In genomic region chr7:77982926-77983550, GRCh38 we compare ENCODE assay signal across 13 cellular contexts.
DNase-seq lines count a peak whose midpoint lies in the region; ATAC-seq, FAIRE-seq and TF ChIP-seq lines count a peak whose summit lies in the region.
"Had no signal": no experiment of that assay in that cellular context is flagged by ENCODE, and none has a peak within 500 bp of the region (broad histone marks: within the 10 kb centered on the region; RNA-seq: fewer than 3 reads in every experiment).

No MANE protein-coding gene starts in this region.

- TF ChIP-seq POLR2A in HCT116 (IDR thresholded peaks at IDR 0.05; ENCODE audit: borderline replicate concordance, extremely low read depth, insufficient read depth, insufficient read length), result no peak

- POLR2A ChIA-PET in activated CD4-positive, alpha-beta T cell treated with anti-CD3 and anti-CD28 coated beads, Interleukin-2, amount 10 ng/mL, durations not matched to agents 7 days and 5 days (lab: Charles Lee), result no interaction called here
- POLR2A ChIA-PET in HCT116 (lab: Charles Lee), result no interaction called here

- no peak overlapping the region for H3K4me3 ChIP-seq in HCT116 (replicated peaks in 1 of 2; ENCODE audit: low read depth in 1 of 2, low read length in 2 of 2)
- no peak overlapping the region for H3K4me3 ChIP-seq in small intestine (ENCODE audit: low read depth in 1 of 2, low read length in 2 of 2)
- H3K4me3 ChIP-seq: lung had no signal

- H3K27ac ChIP-seq in HCT116 (ENCODE audit: low read depth, low read length) (no peak overlapping the region), VCaP (peak overlapping the region; percentile 15; the same call in 1 of the 2 replicates), small intestine (ENCODE audit: low read depth in 1 of 2, low read length in 1 of 2) (no peak overlapping the region)
- H3K27ac ChIP-seq: HL-60 had no signal

- H3K79me2 ChIP-seq in HCT116 (ENCODE audit: insufficient read depth, low read length), result no peaks in the 10 kb centered on the region

- no peak overlapping the region for H3K4me2 ChIP-seq in HCT116 (ENCODE audit: low read length)

- H3K9ac ChIP-seq in HCT116 (ENCODE audit: low read length), result no peak overlapping the region

- H4K20me1 ChIP-seq in HCT116 (ENCODE audit: insufficient read depth), result no peaks in the 10 kb centered on the region

- peak; percentile 10 to 30 for DNase-seq in activated CD4-positive, alpha-beta T cell treated with anti-CD3 and anti-CD28 coated beads, Interleukin-2, amount 50 U/mL, for 48 hours
- DNase-seq in activated CD4-positive, alpha-beta T cell treated with anti-CD3 and anti-CD28 coated beads, Interleukin-2, amount 10 ng/mL, durations not matched to agents 7 days and 5 days, result no peak
- DNase-seq in HCT116 (ENCODE audit: low read depth, low spot score), result no peak
- DNase-seq in natural killer cell treated with Interleukin-12 subunit alpha and Interleukin-12 subunit beta and Interleukin-15 and Interleukin-18, amount 100 ng/mL, for 72 hours (ENCODE audit: low spot score), result no peak
- DNase-seq in small intestine, result no peak
- DNase-seq in activated T-helper 1 cell treated with anti-CD3 and anti-CD28 coated beads, Interleukin-12 subunit alpha, Interleukin-12 subunit beta, Interleukin-2, Interleukin-4 antibody, amounts not matched to agents 30 ng/mL and 10 ng/mL and 1 ng/mL, durations not matched to agents 14 hours and 24 hours and 36 hours (ENCODE audit: low spot score), result no peak
- DNase-seq: NCI-H2227 treated with DMSO at 0.1 percent for 48 hours had no signal

- ATAC-seq in HCT116 (no peak), HG02763 (IDR thresholded peaks at IDR 0.05; ENCODE audit: unreplicated experiment) (no peak)
- peak; percentile 63 to 93 for ATAC-seq in natural killer cell treated with Interleukin-12 subunit alpha and Interleukin-12 subunit beta and Interleukin-15 and Interleukin-18, amount 100 ng/mL, for 72 hours

- TF ChIP-seq RAD21 in HCT116 (IDR thresholded peaks at IDR 0.05; ENCODE audit: low read depth), result no peak

- H2AFZ ChIP-seq in HCT116 (ENCODE audit: low read depth, low read length, poor library complexity, severe bottlenecking), result peak overlapping the region; percentile 35

- H3K9me3 ChIP-seq in HCT116 (ENCODE audit: control insufficient read depth in 1 of 2, insufficient read depth in 1 of 2, low read depth in 1 of 2, low read length in 2 of 2), result no peaks in the 10 kb centered on the region
- no peaks in the 10 kb centered on the region for H3K9me3 ChIP-seq in small intestine (ENCODE audit: control insufficient read depth, low read depth)

- TF ChIP-seq CTCF in HCT116 (IDR thresholded peaks at IDR 0.05 in 2 of 3, conservative IDR thresholded peaks at IDR 0.05 in 1 of 3; ENCODE audit: borderline replicate concordance in 1 of 3, insufficient read depth in 1 of 3, low read depth in 2 of 3, low read length in 2 of 3), result no peak
- no peak for TF ChIP-seq CTCF in VCaP (conservative IDR thresholded peaks at IDR 0.05)

- RAD21 ChIA-PET in HCT116 (lab: Charles Lee; ENCODE audit: low non-redundant PET in 1 of 2, low total read pairs in 2 of 2, uncharacterized antibody in 2 of 2, unreplicated experiment in 2 of 2), result no interaction called here

- no TSS peak for BruUV-seq in HCT116 (replicated peaks; lab: Mats Ljungman, UMichigan)

- WGBS in small intestine, 3 donors, result 43 to 49% (median 46%) methylated on average over 5 of the region's 5 CpGs

- CTCF ChIA-PET in activated CD4-positive, alpha-beta T cell treated with anti-CD3 and anti-CD28 coated beads, Interleukin-2, amount 10 ng/mL, durations not matched to agents 7 days and 5 days (lab: Charles Lee), result interaction anchor here (0.7 to 1.2 kb wide), 2 partner anchors 10 to 27 kb away, joined by 4 to 7 read pairs; no protein-coding TSS in a partner anchor
- CTCF ChIA-PET in HCT116 (lab: Charles Lee), result no interaction called here

- intact Hi-C loops in HCT116 (cut with micrococcal nuclease), result no loop called here
- intact Hi-C loops in activated T-helper 1 cell treated with anti-CD3 and anti-CD28 coated beads, Interleukin-12 subunit alpha, Interleukin-12 subunit beta, Interleukin-2, Interleukin-4 antibody, amounts not matched to agents 30 ng/mL and 10 ng/mL and 1 ng/mL, durations not matched to agents 14 hours and 24 hours and 36 hours (cut with micrococcal nuclease), result no loop called here

- no peaks in the 10 kb centered on the region for H3K9me2 ChIP-seq in HCT116 (ENCODE audit: insufficient read depth)

- H3K36me3 Mint-ChIP-seq in activated CD4-positive, alpha-beta T cell treated with anti-CD3 and anti-CD28 coated beads, Interleukin-2, amount 10 ng/mL, durations not matched to agents 7 days and 5 days (ENCODE audit: low read depth), result no peaks in the 10 kb centered on the region
- no peaks in the 10 kb centered on the region for H3K36me3 Mint-ChIP-seq in natural killer cell treated with Interleukin-12 subunit alpha and Interleukin-12 subunit beta and Interleukin-15 and Interleukin-18, amount 100 ng/mL, for 72 hours
- H3K36me3 Mint-ChIP-seq in activated T-helper 1 cell treated with anti-CD3 and anti-CD28 coated beads, Interleukin-12 subunit alpha, Interleukin-12 subunit beta, Interleukin-2, Interleukin-4 antibody, amounts not matched to agents 30 ng/mL and 10 ng/mL and 1 ng/mL, durations not matched to agents 14 hours and 24 hours and 36 hours (ENCODE audit: low read depth), result no peaks in the 10 kb centered on the region

- no peaks in the 10 kb centered on the region for H3K9me3 Mint-ChIP-seq in activated CD4-positive, alpha-beta T cell treated with anti-CD3 and anti-CD28 coated beads, Interleukin-2, amount 10 ng/mL, durations not matched to agents 7 days and 5 days
- H3K9me3 Mint-ChIP-seq in natural killer cell treated with Interleukin-12 subunit alpha and Interleukin-12 subunit beta and Interleukin-15 and Interleukin-18, amount 100 ng/mL, for 72 hours, result no peaks in the 10 kb centered on the region
- no peaks in the 10 kb centered on the region for H3K9me3 Mint-ChIP-seq in activated T-helper 1 cell treated with anti-CD3 and anti-CD28 coated beads, Interleukin-12 subunit alpha, Interleukin-12 subunit beta, Interleukin-2, Interleukin-4 antibody, amounts not matched to agents 30 ng/mL and 10 ng/mL and 1 ng/mL, durations not matched to agents 14 hours and 24 hours and 36 hours
- H3K9me3 Mint-ChIP-seq: T-helper 1 cell treated with Interleukin-12 subunit alpha and Interleukin-12 subunit beta and Interleukin-4 antibody, amounts not matched to agents 30 μg/mL and 1 μg/mL, for 36 hours had no signal

- H3K27me3 Mint-ChIP-seq in activated CD4-positive, alpha-beta T cell treated with anti-CD3 and anti-CD28 coated beads, Interleukin-2, amount 10 ng/mL, durations not matched to agents 7 days and 5 days, result peaks cover 1% of the 10 kb centered on the region
- H3K27me3 Mint-ChIP-seq in natural killer cell treated with Interleukin-12 subunit alpha and Interleukin-12 subunit beta and Interleukin-15 and Interleukin-18, amount 100 ng/mL, for 72 hours, result peaks cover 5 to 26% of the 10 kb centered on the region in 2 donors
- H3K27me3 Mint-ChIP-seq in activated T-helper 1 cell treated with anti-CD3 and anti-CD28 coated beads, Interleukin-12 subunit alpha, Interleukin-12 subunit beta, Interleukin-2, Interleukin-4 antibody, amounts not matched to agents 30 ng/mL and 10 ng/mL and 1 ng/mL, durations not matched to agents 14 hours and 24 hours and 36 hours (ENCODE audit: insufficient read depth), result no peaks in the 10 kb centered on the region

- no peaks in the 10 kb centered on the region for H3K36me3 ChIP-seq in HCT116 (ENCODE audit: control insufficient read depth in 1 of 2, insufficient read depth in 2 of 2, low read length in 2 of 2)
- H3K36me3 ChIP-seq in small intestine (ENCODE audit: control insufficient read depth in 2 of 2, insufficient read depth in 2 of 2, low read length in 2 of 2), result no peaks in the 10 kb centered on the region

- H3K27me3 ChIP-seq in HCT116 (ENCODE audit: insufficient read depth, low read length), result no peaks in the 10 kb centered on the region
- H3K27me3 ChIP-seq in small intestine (ENCODE audit: control insufficient read depth in 2 of 2, insufficient read depth in 2 of 2, low read length in 2 of 2), result no peaks in the 10 kb centered on the region

- peaks cover 0 to 15% of the 10 kb centered on the region in 2 experiments; a peak in 2 of 4 replicates for H3K4me1 ChIP-seq in HCT116 (ENCODE audit: control insufficient read depth in 1 of 2, insufficient read depth in 2 of 2, low read length in 2 of 2)
- H3K4me1 ChIP-seq in small intestine (ENCODE audit: control insufficient read depth in 2 of 2, insufficient read depth in 1 of 2, low read depth in 1 of 2, low read length in 1 of 2), result no peaks in the 10 kb centered on the region

- no peak overlapping the region for H3K4me3 Mint-ChIP-seq in activated CD4-positive, alpha-beta T cell treated with anti-CD3 and anti-CD28 coated beads, Interleukin-2, amount 10 ng/mL, durations not matched to agents 7 days and 5 days
- H3K4me3 Mint-ChIP-seq in natural killer cell treated with Interleukin-12 subunit alpha and Interleukin-12 subunit beta and Interleukin-15 and Interleukin-18, amount 100 ng/mL, for 72 hours, result peak overlapping the region; percentile 42
- no peak overlapping the region for H3K4me3 Mint-ChIP-seq in activated T-helper 1 cell treated with anti-CD3 and anti-CD28 coated beads, Interleukin-12 subunit alpha, Interleukin-12 subunit beta, Interleukin-2, Interleukin-4 antibody, amounts not matched to agents 30 ng/mL and 10 ng/mL and 1 ng/mL, durations not matched to agents 14 hours and 24 hours and 36 hours
- H3K4me3 Mint-ChIP-seq: T-helper 1 cell treated with Interleukin-12 subunit alpha and Interleukin-12 subunit beta and Interleukin-4 antibody, amounts not matched to agents 30 μg/mL and 1 μg/mL, for 36 hours had no signal

- H3K4me1 Mint-ChIP-seq in activated CD4-positive, alpha-beta T cell treated with anti-CD3 and anti-CD28 coated beads, Interleukin-2, amount 10 ng/mL, durations not matched to agents 7 days and 5 days, result peaks cover 3% of the 10 kb centered on the region
- H3K4me1 Mint-ChIP-seq in natural killer cell treated with Interleukin-12 subunit alpha and Interleukin-12 subunit beta and Interleukin-15 and Interleukin-18, amount 100 ng/mL, for 72 hours (ENCODE audit: low read depth in 2 of 2), result peaks cover 2 to 9% of the 10 kb centered on the region in 2 donors
- H3K4me1 Mint-ChIP-seq in activated T-helper 1 cell treated with anti-CD3 and anti-CD28 coated beads, Interleukin-12 subunit alpha, Interleukin-12 subunit beta, Interleukin-2, Interleukin-4 antibody, amounts not matched to agents 30 ng/mL and 10 ng/mL and 1 ng/mL, durations not matched to agents 14 hours and 24 hours and 36 hours (ENCODE audit: low read depth), result no peaks in the 10 kb centered on the region

- FAIRE-seq in small intestine (lab: Jason Lieb, UNC), result no peak
- FAIRE-seq: urothelium cell line had no signal

- H3K27ac Mint-ChIP-seq in activated CD4-positive, alpha-beta T cell treated with anti-CD3 and anti-CD28 coated beads, Interleukin-2, amount 10 ng/mL, durations not matched to agents 7 days and 5 days, result no peak overlapping the region
- H3K27ac Mint-ChIP-seq in natural killer cell treated with Interleukin-12 subunit alpha and Interleukin-12 subunit beta and Interleukin-15 and Interleukin-18, amount 100 ng/mL, for 72 hours, result peak overlapping the region in 1 of 2 donors; percentile 34
- H3K27ac Mint-ChIP-seq in activated T-helper 1 cell treated with anti-CD3 and anti-CD28 coated beads, Interleukin-12 subunit alpha, Interleukin-12 subunit beta, Interleukin-2, Interleukin-4 antibody, amounts not matched to agents 30 ng/mL and 10 ng/mL and 1 ng/mL, durations not matched to agents 14 hours and 24 hours and 36 hours, result no peak overlapping the region
- H3K27ac Mint-ChIP-seq: T-helper 1 cell treated with Interleukin-12 subunit alpha and Interleukin-12 subunit beta and Interleukin-4 antibody, amounts not matched to agents 30 μg/mL and 1 μg/mL, for 36 hours had no signal

Comparison
In these comparisons a context has a peak if more than half of its experiments do, and no peak if none do; other contexts are left out.
1. DNase-seq: peak in activated CD4-positive, alpha-beta T cell treated with anti-CD3 and anti-CD28 coated beads, Interleukin-2, amount 50 U/mL, for 48 hours (2 of 2); none in activated CD4-positive, alpha-beta T cell treated with anti-CD3 and anti-CD28 coated beads, Interleukin-2, amount 10 ng/mL, durations not matched to agents 7 days and 5 days (single experiment), HCT116 (single experiment), natural killer cell treated with Interleukin-12 subunit alpha and Interleukin-12 subunit beta and Interleukin-15 and Interleukin-18, amount 100 ng/mL, for 72 hours (single experiment), small intestine (single experiment) and activated T-helper 1 cell treated with anti-CD3 and anti-CD28 coated beads, Interleukin-12 subunit alpha, Interleukin-12 subunit beta, Interleukin-2, Interleukin-4 antibody, amounts not matched to agents 30 ng/mL and 10 ng/mL and 1 ng/mL, durations not matched to agents 14 hours and 24 hours and 36 hours (single experiment).
2. ATAC-seq: peak in natural killer cell treated with Interleukin-12 subunit alpha and Interleukin-12 subunit beta and Interleukin-15 and Interleukin-18, amount 100 ng/mL, for 72 hours (2 of 2); none in HCT116 (single experiment) and HG02763 (single experiment).